ENCODE assay signal across 11 cellular contexts in genomic region chr2:227194219-227194618, GRCh38. TPM values are rescaled to one million over a fixed set of nuclear protein-coding genes. Genes with fewer than 3 reads are reported as not detected.
"Had no signal": no experiment of that assay in that cellular context is flagged by ENCODE, and none has a peak within 500 bp of the region (broad histone marks: within the 10 kb centered on the region; RNA-seq: fewer than 3 reads in every experiment).

No MANE protein-coding gene starts in this region.

- H3K9me3 ChIP-seq: HAP-1 had no signal

- H3K27ac Mint-ChIP-seq: HFFc6, IgD-negative memory B cell had no signal

- H3K4me3 Mint-ChIP-seq: HFFc6, IgD-negative memory B cell had no signal

- H2AFZ ChIP-seq: GM23248 had no signal

- H3K36me3 ChIP-seq: HAP-1 had no signal

- ATAC-seq: HCT116, HepG2 had no signal

- H3K9me3 Mint-ChIP-seq: HFFc6, IgD-negative memory B cell had no signal

- H3K4me3 ChIP-seq: GM23248, HAP-1 had no signal

- H3K27me3 Mint-ChIP-seq: IgD-negative memory B cell had no signal

- H3K27ac ChIP-seq: GM23248, HL-60 had no signal

- H3K36me3 Mint-ChIP-seq: IgD-negative memory B cell had no signal

- DNase-seq: GM23248, GOT3, H7, HFFc6 had no signal

RNA-seq across cellular contexts. Expression of gene COL4A3, which starts 29.8 kb away (rescaled TPM):
- total RNA-seq: H4, HFFc6, HT1080 had no signal
- polyA plus RNA-seq: HepG2 had no signal

RNA-seq across cellular contexts. Expression of gene COL4A4, which starts 30.2 kb away (rescaled TPM):
- total RNA-seq: HepG2 had no signal
- polyA plus RNA-seq: HepG2 had no signal
